Comparison of ENCODE assay signal across 1 cellular context in genomic region chr2:191145769-191146471, GRCh38.
TF ChIP-seq lines count a peak whose summit lies in the region.

No MANE protein-coding gene starts in this region.

TF ChIP-seq in GM23338, 12 proteins besides CTCF, POLR2A, EP300 and RAD21:
- TF ChIP-seq EZH2 (IDR thresholded peaks at IDR 0.05; ENCODE audit: low read depth, unreplicated experiment) (no peak), POLR2AphosphoS5 (IDR thresholded peaks at IDR 0.05; ENCODE audit: low read depth) (no peak), NANOG (IDR thresholded peaks at IDR 0.05; ENCODE audit: borderline replicate concordance) (no peak), REST (IDR thresholded peaks at IDR 0.05; ENCODE audit: unreplicated experiment) (no peak), EZH2phosphoT487 (IDR thresholded peaks at IDR 0.05; ENCODE audit: unreplicated experiment) (no peak), CREB1 (CRISPR knock-in tag; IDR thresholded peaks at IDR 0.05; ENCODE audit: low read depth) (no peak), ZNF114 (CRISPR knock-in tag; IDR thresholded peaks at IDR 0.05) (no peak), ZNF331 (CRISPR knock-in tag; IDR thresholded peaks at IDR 0.05; ENCODE audit: low read depth) (no peak), STAT1 (IDR thresholded peaks at IDR 0.05; ENCODE audit: unreplicated experiment) (no peak), ETS1 (IDR thresholded peaks at IDR 0.05) (no peak), JUNB (IDR thresholded peaks at IDR 0.05; ENCODE audit: unreplicated experiment) (no peak), ZNF462 (CRISPR knock-in tag; IDR thresholded peaks at IDR 0.05) (no peak)
